In the genomic region with DNA sequence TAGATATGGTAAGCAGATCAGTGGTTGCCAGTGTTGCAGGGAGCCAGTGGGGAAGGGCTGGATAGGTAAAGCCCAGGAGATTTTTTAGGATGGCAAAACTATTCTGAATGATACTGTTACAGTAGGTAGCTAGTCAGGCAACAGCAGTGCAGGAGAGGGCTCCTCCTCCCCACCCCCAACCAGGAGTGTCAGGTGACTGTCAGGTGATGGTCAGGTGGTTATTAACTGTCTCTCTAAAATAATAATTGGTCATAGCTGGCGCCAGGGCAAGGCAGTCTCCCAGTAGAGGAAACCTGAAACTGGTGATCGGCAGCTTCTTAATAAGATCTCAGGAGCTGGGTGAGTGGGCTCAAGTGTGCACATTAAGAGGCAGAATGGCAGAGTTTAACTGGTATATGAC, we compare ENCODE assay signal across 21 cellular contexts.
A peak's percentile ranks its signal among the peaks of the same experiment; 100 is the strongest.
DNase-seq lines count a peak whose midpoint lies in the region; ATAC-seq, FAIRE-seq and TF ChIP-seq lines count a peak whose summit lies in the region.
"Had no signal": no experiment of that assay in that cellular context is flagged by ENCODE, and none has a peak within 500 bp of the region (broad histone marks: within the 10 kb centered on the region; RNA-seq: fewer than 3 reads in every experiment).

No MANE protein-coding gene starts in this region.

- no peaks in the 10 kb centered on the region for H3K27me3 Mint-ChIP-seq in WTC11 (ENCODE audit: low read depth)

- H3K4me3 ChIP-seq in HepG2 (replicated peaks in 1 of 3; ENCODE audit: insufficient read depth in 1 of 3, low read depth in 2 of 3, low read length in 3 of 3): no peak overlapping the region

- H3K79me2 ChIP-seq in HepG2 (ENCODE audit: insufficient read depth, low read length): no peaks in the 10 kb centered on the region

- H3K36me3 ChIP-seq in HepG2 (replicated peaks in 1 of 2; ENCODE audit: control insufficient read depth in 1 of 2, insufficient read depth in 2 of 2, low read length in 2 of 2): no peaks in the 10 kb centered on the region

- FAIRE-seq in HepG2 (lab: Jason Lieb, UNC): no peak
- FAIRE-seq: GM19239 had no signal

- in situ Hi-C loops in HepG2 (cut with HindIII; ENCODE audit: extremely low pct_ligation_motif_present, low pct_unique_long_range_greater_than_20kb): loop anchor here (25.0 kb wide), 1 partner anchor 1544 kb away; no protein-coding TSS in a partner anchor

- H3K9me3 Mint-ChIP-seq in WTC11: no peaks in the 10 kb centered on the region
- H3K9me3 Mint-ChIP-seq: H9 had no signal

- ATAC-seq in WTC11 (no peak), HG02885 (IDR thresholded peaks at IDR 0.05; ENCODE audit: poor library complexity, unreplicated experiment) (no peak), HepG2 (no peak), HG03571 (IDR thresholded peaks at IDR 0.05; ENCODE audit: unreplicated experiment) (no peak)
- ATAC-seq: Panc1, SK-N-SH treated with all-trans-retinoic acid at 6 μM for 48 hours had no signal

- no TSS peak for BruUV-seq in HepG2 (replicated peaks; lab: Mats Ljungman, UMichigan)

- TF ChIP-seq CTCF in WTC11 (IDR thresholded peaks at IDR 0.05) (no peak), HepG2 (CRISPR knock-in tag; IDR thresholded peaks at IDR 0.05) (no peak)

- H3K9ac ChIP-seq in HepG2 (ENCODE audit: insufficient read depth, low read depth, low read length): no peak overlapping the region

- no peak overlapping the region for H3K27ac Mint-ChIP-seq in WTC11
- H3K27ac Mint-ChIP-seq: CD8-positive, alpha-beta memory T cell; H9; HFFc6 had no signal

- no peak for TF ChIP-seq EP300 in HepG2 (IDR thresholded peaks at IDR 0.05; ENCODE audit: low read depth in 2 of 2, low read length in 2 of 2)
- no peak for TF ChIP-seq EP300 in HepG2 (CRISPR knock-in tag; IDR thresholded peaks at IDR 0.05; ENCODE audit: borderline replicate concordance)

- intact Hi-C loops in HepG2 (cut with micrococcal nuclease; ENCODE audit: unreplicated experiment): no loop called here

- H3K4me2 ChIP-seq in HepG2 (ENCODE audit: low read depth, low read length): no peak overlapping the region

- TF ChIP-seq POLR2A in HepG2 (IDR thresholded peaks at IDR 0.05; ENCODE audit: insufficient read depth in 1 of 2, low read depth in 2 of 2, low read length in 2 of 2): no peak

- peaks cover 15% of the 10 kb centered on the region; the same call in 1 of the 2 replicates for H3K4me1 ChIP-seq in HepG2 (ENCODE audit: insufficient read depth, low read length)

- DNase-seq in NCI-H1417 (lab: John Stamatoyannopoulos, UW) (peak in 2 of 3 experiments; percentile 20 to 42), NCI-H1417 treated with DMSO at 0.1 percent for 48 hours (lab: John Stamatoyannopoulos, UW) (no peak), NCI-H2227 (lab: John Stamatoyannopoulos, UW; ENCODE audit: unreplicated experiment) (peak; percentile 43), WTC11 (ENCODE audit: low spot score) (no peak), HepG2 (ENCODE audit: low spot score) (no peak), AG08395 (ENCODE audit: low spot score) (no peak)
- DNase-seq: AML-193; CD8-positive, alpha-beta memory T cell; H9; HFFc6; Karpas-422; NCI-H187; NCI-H82 had no signal

- H4K20me1 ChIP-seq in HepG2 (ENCODE audit: insufficient read depth, low read length): no peaks in the 10 kb centered on the region

- no peak overlapping the region for H3K27ac ChIP-seq in HepG2 (ENCODE audit: extremely low read length, insufficient read depth, low read length)
- H3K27ac ChIP-seq: 22Rv1, C4-2B, HL-60 had no signal

- no peaks in the 10 kb centered on the region for H3K36me3 Mint-ChIP-seq in WTC11
- H3K36me3 Mint-ChIP-seq: CD8-positive, alpha-beta memory T cell had no signal

- H3K4me3 Mint-ChIP-seq in WTC11: no peak overlapping the region
- H3K4me3 Mint-ChIP-seq: CD8-positive, alpha-beta memory T cell; H9; HFFc6 had no signal

- peaks cover 27% of the 10 kb centered on the region for H3K4me1 Mint-ChIP-seq in WTC11
- H3K4me1 Mint-ChIP-seq: CD8-positive, alpha-beta memory T cell had no signal

- H2AFZ ChIP-seq in HepG2 (ENCODE audit: low read length): no peak overlapping the region

- no peak for TF ChIP-seq RAD21 in HepG2 (CRISPR knock-in tag; IDR thresholded peaks at IDR 0.05)

- no peaks in the 10 kb centered on the region for H3K27me3 ChIP-seq in HepG2 (ENCODE audit: control insufficient read depth in 1 of 2, insufficient read depth in 2 of 2, low read length in 2 of 2)

- POLR2A ChIA-PET in WTC11 (lab: Charles Lee) (no interaction called here), HepG2 (lab: Yijun Ruan, JAX) (no interaction called here)

- no peaks in the 10 kb centered on the region for H3K9me3 ChIP-seq in HepG2 (ENCODE audit: low read length)

- CTCF ChIA-PET in WTC11 (lab: Charles Lee) (interaction anchor here (0.7 kb wide), 1 partner anchor 1454 kb away, joined by 3 read pairs; no protein-coding TSS in a partner anchor), HepG2 (lab: Yijun Ruan, JAX; ENCODE audit: low intra/inter-chr PET ratio, low total read pairs) (no interaction called here)

- WGBS in HepG2 (ENCODE audit: low lambda C conversion rate): 87% methylated on average over 2 of the region's 2 CpGs

TF ChIP-seq in WTC11, 78 proteins besides CTCF, POLR2A, EP300 and RAD21:
- no peak for TF ChIP-seq IRF1 (CRISPR knock-in tag; IDR thresholded peaks at IDR 0.05)
- no peak for TF ChIP-seq ZNF121 (CRISPR knock-in tag; IDR thresholded peaks at IDR 0.05)
- TF ChIP-seq CBFB (CRISPR knock-in tag; IDR thresholded peaks at IDR 0.05; ENCODE audit: low read depth): no peak
- TF ChIP-seq ATF3 (CRISPR knock-in tag; conservative IDR thresholded peaks at IDR 0.05): no peak
- no peak for TF ChIP-seq SP1 (CRISPR knock-in tag; conservative IDR thresholded peaks at IDR 0.05)
- TF ChIP-seq, protein P1, sequence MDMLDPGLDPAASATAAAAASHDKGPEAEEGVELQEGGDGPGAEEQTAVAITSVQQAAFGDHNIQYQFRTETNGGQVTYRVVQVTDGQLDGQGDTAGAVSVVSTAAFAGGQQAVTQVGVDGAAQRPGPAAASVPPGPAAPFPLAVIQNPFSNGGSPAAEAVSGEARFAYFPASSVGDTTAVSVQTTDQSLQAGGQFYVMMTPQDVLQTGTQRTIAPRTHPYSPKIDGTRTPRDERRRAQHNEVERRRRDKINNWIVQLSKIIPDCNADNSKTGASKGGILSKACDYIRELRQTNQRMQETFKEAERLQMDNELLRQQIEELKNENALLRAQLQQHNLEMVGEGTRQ (CRISPR knock-in tag; IDR thresholded peaks at IDR 0.05): peak; percentile 74
- TF ChIP-seq USF1 (CRISPR knock-in tag; IDR thresholded peaks at IDR 0.05): peak; percentile 49; the same call in 1 of the 2 replicates

TF ChIP-seq in HepG2, 621 proteins besides CTCF, POLR2A, EP300 and RAD21:
- TF ChIP-seq HES4 (CRISPR knock-in tag; IDR thresholded peaks at IDR 0.05; ENCODE audit: borderline replicate concordance) (no peak), EEA1 (CRISPR knock-in tag; IDR thresholded peaks at IDR 0.05; ENCODE audit: borderline replicate concordance) (no peak), ZBTB46 (CRISPR knock-in tag; IDR thresholded peaks at IDR 0.05; ENCODE audit: borderline replicate concordance) (no peak), ZKSCAN5 (CRISPR knock-in tag; IDR thresholded peaks at IDR 0.05) (no peak), ZKSCAN1 (IDR thresholded peaks at IDR 0.05; ENCODE audit: low read length) (no peak), HINFP (CRISPR knock-in tag; IDR thresholded peaks at IDR 0.05; ENCODE audit: low read depth) (no peak), ZNF256 (CRISPR knock-in tag; conservative IDR thresholded peaks at IDR 0.05) (no peak), ZSCAN30 (CRISPR knock-in tag; IDR thresholded peaks at IDR 0.05) (no peak), SIN3A (IDR thresholded peaks at IDR 0.05; ENCODE audit: borderline replicate concordance, low read depth, low read length) (no peak), ZNF44 (CRISPR knock-in tag; IDR thresholded peaks at IDR 0.05) (no peak), MAZ (IDR thresholded peaks at IDR 0.05; ENCODE audit: borderline replicate concordance, low read depth, low read length) (no peak), MAZ (CRISPR knock-in tag; IDR thresholded peaks at IDR 0.05; ENCODE audit: low read depth) (no peak), ZNF329 (CRISPR knock-in tag; IDR thresholded peaks at IDR 0.05; ENCODE audit: low read depth) (no peak)
TF ChIP-seq in HepG2: peak in this region for 0.

Comparison
In these comparisons a context has a peak if more than half of its experiments do, and no peak if none do; other contexts are left out.
1. DNase-seq: peak in NCI-H1417 (2 of 3) and NCI-H2227 (single experiment); none in NCI-H1417 treated with DMSO at 0.1 percent for 48 hours (single experiment), WTC11 (single experiment), HepG2 (single experiment) and AG08395 (single experiment).